In the genomic region with DNA sequence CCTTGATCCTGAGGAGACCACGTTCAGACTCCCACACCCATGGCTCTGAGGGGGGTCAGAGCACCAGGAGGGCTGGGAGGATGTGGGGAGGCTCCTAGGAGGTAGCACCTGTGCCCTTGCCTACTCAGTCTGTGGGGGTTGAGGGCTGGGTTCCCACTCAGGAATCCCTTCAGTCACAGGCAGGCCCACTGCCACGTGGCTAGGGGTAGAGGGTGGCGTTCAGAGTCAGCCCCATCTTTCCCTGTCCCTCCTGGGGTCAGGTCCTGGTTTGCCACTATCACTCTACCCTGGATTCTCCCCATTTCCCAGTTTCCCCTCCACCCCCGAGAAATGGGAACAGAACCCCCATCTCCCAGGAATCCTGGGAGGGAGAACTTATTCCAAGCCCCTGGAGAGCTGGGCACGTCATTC, we compare ENCODE assay signal across 18 cellular contexts.
DNase-seq lines count a peak whose midpoint lies in the region; ATAC-seq and TF ChIP-seq lines count a peak whose summit lies in the region.
"Had no signal": no experiment of that assay in that cellular context is flagged by ENCODE, and none has a peak within 500 bp of the region (broad histone marks: within the 10 kb centered on the region; RNA-seq: fewer than 3 reads in every experiment).

No MANE protein-coding gene starts in this region.

- H4K91ac ChIP-seq in neuronal stem cell (ENCODE audit: low read depth, low read length, poor library complexity), result peak overlapping the region; percentile 27

- no peaks in the 10 kb centered on the region for H3K27me3 ChIP-seq in right atrium auricular region
- no peaks in the 10 kb centered on the region for H3K27me3 ChIP-seq in neuronal stem cell (ENCODE audit: control insufficient read depth in 3 of 3, insufficient read depth in 3 of 3, low read depth in 1 of 3, low read length in 3 of 3)
- peaks cover 90% of the 10 kb centered on the region for H3K27me3 ChIP-seq in MM.1S (replicated peaks; ENCODE audit: insufficient read depth, low read length)

- H3K79me1 ChIP-seq in neuronal stem cell (ENCODE audit: low read depth, low read length), result no peaks in the 10 kb centered on the region

- H3K23ac ChIP-seq in neuronal stem cell (ENCODE audit: low read depth, low read length, poor library complexity), result no peak overlapping the region

- no peaks in the 10 kb centered on the region for H3K79me2 ChIP-seq in MM.1S (ENCODE audit: low read length)

- no peak for TF ChIP-seq CTCF in right atrium auricular region (IDR thresholded peaks at IDR 0.05)
- TF ChIP-seq CTCF in MM.1S (IDR thresholded peaks at IDR 0.05; ENCODE audit: low read length), result no peak

- H3K27ac ChIP-seq in right atrium auricular region (no peak overlapping the region), cingulate gyrus (ENCODE audit: low read depth, low read length) (peak overlapping the region; percentile 82), neuronal stem cell (replicated peaks; ENCODE audit: low read length) (no peak overlapping the region), MM.1S (ENCODE audit: low read length) (no peak overlapping the region)

- no peaks in the 10 kb centered on the region for H3F3A ChIP-seq in MM.1S (ENCODE audit: insufficient read depth, low read length)

- H4K8ac ChIP-seq in neuronal stem cell (ENCODE audit: low read depth, low read length), result no peak overlapping the region

- WGBS in neuronal stem cell (ENCODE audit: extremely low coverage in 2 of 2, insufficient read length in 2 of 2, insufficient replicate concordance in 1 of 2), 2 donors, result no CpG with 5 or more reads among the region's 5 CpGs

- CTCF ChIA-PET in activated CD4-positive, alpha-beta memory T cell treated with anti-CD3 and anti-CD28 coated beads for 36 hours (lab: Charles Lee), result no interaction called here

- no peak overlapping the region for H3K27ac Mint-ChIP-seq in activated CD4-positive, alpha-beta memory T cell treated with anti-CD3 and anti-CD28 coated beads for 36 hours
- H3K27ac Mint-ChIP-seq: CD4-positive, CD25-positive, alpha-beta regulatory T cell; GM23338 had no signal

- intact Hi-C loops in left ventricle myocardium superior (cut with micrococcal nuclease), result no loop called here
- intact Hi-C loops in activated CD4-positive, alpha-beta memory T cell treated with anti-CD3 and anti-CD28 coated beads for 36 hours (cut with micrococcal nuclease), result no loop called here

- peak overlapping the region; percentile 36 for H3K9ac ChIP-seq in neuronal stem cell (ENCODE audit: low read depth, low read length, poor library complexity)
- H3K9ac ChIP-seq in MM.1S (ENCODE audit: low read length), result no peak overlapping the region
- H3K9ac ChIP-seq: SK-N-SH had no signal

- POLR2A ChIA-PET in activated CD4-positive, alpha-beta memory T cell treated with anti-CD3 and anti-CD28 coated beads for 36 hours (lab: Charles Lee), result no interaction called here

- H2AK5ac ChIP-seq in neuronal stem cell (ENCODE audit: low read depth, low read length), result peak overlapping the region; percentile 84

- no peak overlapping the region for H3K4me3 Mint-ChIP-seq in activated CD4-positive, alpha-beta memory T cell treated with anti-CD3 and anti-CD28 coated beads for 36 hours
- H3K4me3 Mint-ChIP-seq: CD4-positive, CD25-positive, alpha-beta regulatory T cell; GM23338 had no signal

- peak overlapping the region; percentile 16 for H2BK5ac ChIP-seq in neuronal stem cell (ENCODE audit: low read length)

- H3K4me3 ChIP-seq in right atrium auricular region, result no peak overlapping the region
- H3K4me3 ChIP-seq in neuronal stem cell (ENCODE audit: low read length in 2 of 2), result no peak overlapping the region
- H3K4me3 ChIP-seq in MM.1S (ENCODE audit: low read length), result no peak overlapping the region
- H3K4me3 ChIP-seq: GM23338 had no signal

- H4K20me1 ChIP-seq in MM.1S (ENCODE audit: insufficient read depth, low read length), result no peaks in the 10 kb centered on the region

- H2BK15ac ChIP-seq in neuronal stem cell (ENCODE audit: low read length), result peak overlapping the region; percentile 7

- peak; percentile 8 for DNase-seq in left ventricle myocardium superior
- DNase-seq in right atrium auricular region (ENCODE audit: low spot score), result no peak
- DNase-seq in neuronal stem cell (ENCODE audit: low spot score), result no peak
- no peak for DNase-seq in activated CD4-positive, alpha-beta memory T cell treated with anti-CD3 and anti-CD28 coated beads for 36 hours
- DNase-seq in activated CD4-positive, alpha-beta T cell treated with anti-CD3 and anti-CD28 coated beads, Interleukin-2, amount 50 U/mL, for 48 hours, result no peak
- DNase-seq in MM.1S, result no peak
- DNase-seq: CD4-positive, CD25-positive, alpha-beta regulatory T cell; EL; GF-D8; HCEC 1CT; Karpas-422; NCI-H446; PC-3; RPMI8226; SIG-M5; SK-N-SH had no signal

- H3K9me3 ChIP-seq in right atrium auricular region (peaks cover 0 to 21% of the 10 kb centered on the region in 2 donors), neuronal stem cell (replicated peaks in 1 of 2; ENCODE audit: control insufficient read depth in 2 of 2, insufficient read depth in 1 of 2, low read depth in 1 of 2, low read length in 2 of 2) (peaks cover 0 to under 1% of the 10 kb centered on the region in 2 donors), MM.1S (replicated peaks; ENCODE audit: insufficient read depth, low read length) (no peaks in the 10 kb centered on the region)

- H3K36me3 ChIP-seq in right atrium auricular region, result no peaks in the 10 kb centered on the region
- H3K36me3 ChIP-seq in neuronal stem cell (replicated peaks in 1 of 2; ENCODE audit: control insufficient read depth in 2 of 2, insufficient read depth in 2 of 2, low read length in 2 of 2), result no peaks in the 10 kb centered on the region
- H3K36me3 ChIP-seq in MM.1S (replicated peaks; ENCODE audit: insufficient read depth, low read length), result no peaks in the 10 kb centered on the region

- H3K4me1 Mint-ChIP-seq in activated CD4-positive, alpha-beta memory T cell treated with anti-CD3 and anti-CD28 coated beads for 36 hours (ENCODE audit: low read depth), result no peaks in the 10 kb centered on the region

- H3K9me2 ChIP-seq in MM.1S (replicated peaks; ENCODE audit: insufficient read depth, low read length), result no peaks in the 10 kb centered on the region
- H3K9me2 ChIP-seq: SK-N-SH had no signal

- H3K4me2 ChIP-seq in neuronal stem cell (ENCODE audit: insufficient read depth, low read length, poor library complexity, severe bottlenecking) (no peak overlapping the region), MM.1S (ENCODE audit: low read depth, low read length) (no peak overlapping the region)
- H3K4me2 ChIP-seq: GM23338, SK-N-SH had no signal

- peaks cover 2% of the 10 kb centered on the region for H3K27me3 Mint-ChIP-seq in activated CD4-positive, alpha-beta memory T cell treated with anti-CD3 and anti-CD28 coated beads for 36 hours
- H3K27me3 Mint-ChIP-seq: CD4-positive, CD25-positive, alpha-beta regulatory T cell had no signal

- peak overlapping the region; percentile 43 for H2BK12ac ChIP-seq in neuronal stem cell (ENCODE audit: low read length)

- no peak for ATAC-seq in left ventricle myocardium superior

- H3K36me3 Mint-ChIP-seq in activated CD4-positive, alpha-beta memory T cell treated with anti-CD3 and anti-CD28 coated beads for 36 hours, result no peaks in the 10 kb centered on the region
- H3K36me3 Mint-ChIP-seq: CD4-positive, CD25-positive, alpha-beta regulatory T cell had no signal

- H3K18ac ChIP-seq in neuronal stem cell (ENCODE audit: low read length), result peak overlapping the region; percentile 79

- no peak overlapping the region for H2AFZ ChIP-seq in neuronal stem cell (ENCODE audit: low read length)
- H2AFZ ChIP-seq in MM.1S (ENCODE audit: low read length), result no peak overlapping the region
- H2AFZ ChIP-seq: GM23338 had no signal

- peaks cover 19% of the 10 kb centered on the region for H3K9me3 Mint-ChIP-seq in activated CD4-positive, alpha-beta memory T cell treated with anti-CD3 and anti-CD28 coated beads for 36 hours

- H3K4me1 ChIP-seq in right atrium auricular region, result peaks cover 0 to under 1% of the 10 kb centered on the region in 2 donors
- peaks cover 0 to 19% of the 10 kb centered on the region in 2 donors for H3K4me1 ChIP-seq in neuronal stem cell (ENCODE audit: control insufficient read depth in 2 of 2, insufficient read depth in 1 of 2, low read depth in 1 of 2, low read length in 2 of 2)
- H3K4me1 ChIP-seq in MM.1S (ENCODE audit: low read length), result no peaks in the 10 kb centered on the region

- no peak overlapping the region for H3K4ac ChIP-seq in neuronal stem cell (ENCODE audit: low read length)

- H2BK120ac ChIP-seq in neuronal stem cell (ENCODE audit: low read depth, low read length), result no peak overlapping the region

- H3K14ac ChIP-seq in neuronal stem cell (ENCODE audit: low read length), result no peak overlapping the region
